Comparison of ENCODE assay signal across 16 cellular contexts in the genomic region with DNA sequence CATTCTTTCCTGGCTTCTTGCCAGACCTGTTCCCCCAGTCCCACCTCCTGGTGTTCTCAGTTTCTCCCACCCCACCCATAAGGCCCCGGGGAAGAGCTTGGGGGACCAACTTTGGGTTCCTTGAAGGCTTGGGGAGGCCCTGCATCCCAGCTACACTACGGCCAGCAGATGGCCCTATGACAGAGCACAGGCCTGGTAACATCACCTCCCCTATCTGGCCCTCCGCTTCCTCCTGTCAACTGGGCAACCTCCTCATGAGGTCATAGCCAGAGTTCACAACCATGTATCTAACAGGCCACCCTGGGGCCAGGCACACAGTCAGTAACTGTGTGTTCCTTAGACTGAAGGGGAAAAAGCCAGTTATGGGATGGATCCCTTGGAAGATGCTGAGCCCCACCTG. TPM values are rescaled to one million over a fixed set of nuclear protein-coding genes. Genes with fewer than 3 reads are reported as not detected.
DNase-seq lines count a peak whose midpoint lies in the region; ATAC-seq and TF ChIP-seq lines count a peak whose summit lies in the region.
"Had no signal": no experiment of that assay in that cellular context is flagged by ENCODE, and none has a peak within 500 bp of the region (broad histone marks: within the 10 kb centered on the region; RNA-seq: fewer than 3 reads in every experiment).

No MANE protein-coding gene starts in this region.

- H3K4me1 ChIP-seq in naive thymus-derived CD4-positive, alpha-beta T cell (ENCODE audit: control insufficient read depth in 2 of 2, insufficient read depth in 2 of 2, low read length in 2 of 2) = peaks cover 0 to 4% of the 10 kb centered on the region in 2 donors
- H3K4me1 ChIP-seq: Peyer's patch had no signal

- H3K9me3 ChIP-seq in naive thymus-derived CD4-positive, alpha-beta T cell (ENCODE audit: control insufficient read depth in 2 of 3, low read length in 3 of 3) = no peaks in the 10 kb centered on the region
- H3K9me3 ChIP-seq: heart right ventricle, Peyer's patch, thoracic aorta had no signal

- no peaks in the 10 kb centered on the region for H3K9me3 Mint-ChIP-seq in activated T-cell treated with anti-CD3 and anti-CD28 coated beads, Interleukin-2, amount 50 U/mL, for 24 hours
- H3K9me3 Mint-ChIP-seq in naive thymus-derived CD4-positive, alpha-beta T cell = no peaks in the 10 kb centered on the region
- H3K9me3 Mint-ChIP-seq in MCF 10A (ENCODE audit: unreplicated experiment) = no peaks in the 10 kb centered on the region
- H3K9me3 Mint-ChIP-seq: CD4-positive, CD25-positive, alpha-beta regulatory T cell; nephron had no signal

- no peak overlapping the region for H3K27ac Mint-ChIP-seq in activated T-cell treated with anti-CD3 and anti-CD28 coated beads, Interleukin-2, amount 50 U/mL, for 24 hours
- no peak overlapping the region for H3K27ac Mint-ChIP-seq in naive thymus-derived CD4-positive, alpha-beta T cell
- H3K27ac Mint-ChIP-seq in MCF 10A (ENCODE audit: low read depth, unreplicated experiment) = no peak overlapping the region
- H3K27ac Mint-ChIP-seq: CD4-positive, CD25-positive, alpha-beta regulatory T cell; nephron had no signal

- no peaks in the 10 kb centered on the region for H3K27me3 Mint-ChIP-seq in activated T-cell treated with anti-CD3 and anti-CD28 coated beads, Interleukin-2, amount 50 U/mL, for 24 hours
- no peaks in the 10 kb centered on the region for H3K27me3 Mint-ChIP-seq in naive thymus-derived CD4-positive, alpha-beta T cell
- no peaks in the 10 kb centered on the region for H3K27me3 Mint-ChIP-seq in MCF 10A (ENCODE audit: insufficient read depth, unreplicated experiment)
- H3K27me3 Mint-ChIP-seq: CD4-positive, CD25-positive, alpha-beta regulatory T cell had no signal

- CTCF ChIA-PET in AG04449 (lab: Yijun Ruan, JAX) = interaction anchor here (1.0 to 6.9 kb wide), 14 partner anchors 8 to 80 kb away, joined by 3 to 67 read pairs (median 6); a partner anchor contains a TSS
- CTCF ChIA-PET in naive thymus-derived CD4-positive, alpha-beta T cell (lab: Charles Lee) = no interaction called here
- CTCF ChIA-PET in MCF 10A (lab: Yijun Ruan, JAX) = interaction anchor here (0.8 to 1.3 kb wide), 3 partner anchors 20 to 46 kb away, joined by 3 to 4 read pairs (median 3); no protein-coding TSS in a partner anchor

- H3K27ac ChIP-seq in naive thymus-derived CD4-positive, alpha-beta T cell (ENCODE audit: low read depth, low read length) = no peak overlapping the region
- H3K27ac ChIP-seq: heart right ventricle, Peyer's patch, thoracic aorta had no signal

- intact Hi-C loops in naive thymus-derived CD4-positive, alpha-beta T cell (cut with micrococcal nuclease) = no loop called here
- intact Hi-C loops in MCF 10A (cut with micrococcal nuclease) = loop anchor here (2.0 to 10.0 kb wide), 2 partner anchors 45 to 75 kb away; no protein-coding TSS in a partner anchor

- BruUV-seq in MCF 10A (replicated peaks; lab: Mats Ljungman, UMichigan) = no TSS peak

- no peak for ATAC-seq in naive thymus-derived CD4-positive, alpha-beta T cell

- no peaks in the 10 kb centered on the region for H3K36me3 ChIP-seq in H7 (replicated peaks; ENCODE audit: control insufficient read depth, insufficient read depth, low read length)
- H3K36me3 ChIP-seq in naive thymus-derived CD4-positive, alpha-beta T cell (ENCODE audit: control insufficient read depth in 2 of 3, insufficient read depth in 3 of 3, low read length in 3 of 3) = no peaks in the 10 kb centered on the region
- H3K36me3 ChIP-seq: heart right ventricle, Peyer's patch, thoracic aorta had no signal

- no peak overlapping the region for H3K4me3 Mint-ChIP-seq in activated T-cell treated with anti-CD3 and anti-CD28 coated beads, Interleukin-2, amount 50 U/mL, for 24 hours
- no peak overlapping the region for H3K4me3 Mint-ChIP-seq in naive thymus-derived CD4-positive, alpha-beta T cell
- no peak overlapping the region for H3K4me3 Mint-ChIP-seq in MCF 10A (ENCODE audit: unreplicated experiment)
- H3K4me3 Mint-ChIP-seq: CD4-positive, CD25-positive, alpha-beta regulatory T cell; nephron had no signal

- POLR2A ChIA-PET in AG04449 (lab: Yijun Ruan, JAX) = no interaction called here
- POLR2A ChIA-PET in naive thymus-derived CD4-positive, alpha-beta T cell (lab: Charles Lee) = no interaction called here
- POLR2A ChIA-PET in MCF 10A (lab: Yijun Ruan, JAX) = no interaction called here

- no peak overlapping the region for H3K4me3 ChIP-seq in AG04449 (ENCODE audit: low read depth, low read length)
- no peak overlapping the region for H3K4me3 ChIP-seq in H7 (ENCODE audit: insufficient read depth, low read depth, low read length)
- H3K4me3 ChIP-seq in naive thymus-derived CD4-positive, alpha-beta T cell (ENCODE audit: low read length) = no peak overlapping the region
- H3K4me3 ChIP-seq: heart right ventricle, Peyer's patch, thoracic aorta had no signal

- no peaks in the 10 kb centered on the region for H3K36me3 Mint-ChIP-seq in activated T-cell treated with anti-CD3 and anti-CD28 coated beads, Interleukin-2, amount 50 U/mL, for 24 hours (ENCODE audit: low read depth)
- H3K36me3 Mint-ChIP-seq in naive thymus-derived CD4-positive, alpha-beta T cell = no peaks in the 10 kb centered on the region
- H3K36me3 Mint-ChIP-seq in MCF 10A (ENCODE audit: insufficient read depth, unreplicated experiment) = no peaks in the 10 kb centered on the region
- H3K36me3 Mint-ChIP-seq: CD4-positive, CD25-positive, alpha-beta regulatory T cell had no signal

- H3K4me1 Mint-ChIP-seq in activated T-cell treated with anti-CD3 and anti-CD28 coated beads, Interleukin-2, amount 50 U/mL, for 24 hours (ENCODE audit: low read depth) = peaks cover 6% of the 10 kb centered on the region
- H3K4me1 Mint-ChIP-seq in naive thymus-derived CD4-positive, alpha-beta T cell = peaks cover 0 to 5% (median 4%) of the 10 kb centered on the region in 7 donors
- H3K4me1 Mint-ChIP-seq in MCF 10A (ENCODE audit: insufficient read depth, unreplicated experiment) = no peaks in the 10 kb centered on the region

- no peaks in the 10 kb centered on the region for H3K27me3 ChIP-seq in H7 (ENCODE audit: control insufficient read depth, insufficient read depth, low read length)
- H3K27me3 ChIP-seq in naive thymus-derived CD4-positive, alpha-beta T cell (ENCODE audit: control insufficient read depth in 2 of 2, insufficient read depth in 2 of 2, low read length in 2 of 2) = no peaks in the 10 kb centered on the region
- H3K27me3 ChIP-seq: heart right ventricle, Peyer's patch had no signal

- DNase-seq in AG04449 (ENCODE audit: low read depth, low spot score) (no peak), H7 (peak; percentile 82), SKM-1 (lab: John Stamatoyannopoulos, UW; ENCODE audit: unreplicated experiment) (peak; percentile 17), fibroblast of peridontal ligament (ENCODE audit: extremely low read depth) (peak; percentile 8), NOMO-1 treated with dmso at 0.1 percent for 144 hours (lab: John Stamatoyannopoulos, UW; ENCODE audit: unreplicated experiment) (no peak), MCF 10A (ENCODE audit: unreplicated experiment) (no peak)
- no peak for DNase-seq in activated T-cell treated with anti-CD3 and anti-CD28 coated beads, Interleukin-2, amount 50 U/mL, for 24 hours
- no peak for DNase-seq in naive thymus-derived CD4-positive, alpha-beta T cell
- DNase-seq: CD4-positive, CD25-positive, alpha-beta regulatory T cell; central memory CD4-positive, alpha-beta T cell; heart right ventricle; KG1; Peyer's patch; stimulated activated CD4-positive, alpha-beta T cell treated with anti-CD3 and anti-CD28 coated beads, Interleukin-4, amount 100 ng/mL, for 1 hour had no signal

- peak; percentile 39 for TF ChIP-seq CTCF in AG04449 (IDR thresholded peaks at IDR 0.05; ENCODE audit: insufficient read depth, low read length, missing control alignments)
- no peak for TF ChIP-seq CTCF in MCF 10A (IDR thresholded peaks at IDR 0.05; ENCODE audit: unreplicated experiment)

RNA-seq across cellular contexts. Expression of a gene that starts 31.4 kb away (rescaled TPM):
- 0.52 and 1.4 TPM in 2 replicates for total RNA-seq in H7 (2014; rRNA removed; shearing (Covaris generic))
- 1 to 10 TPM in 3 of 5 experiments, under 1 TPM in 2; 0.53 to 2.0 (median 1.2) TPM for total RNA-seq in naive thymus-derived CD4-positive, alpha-beta T cell
- under 1 TPM; 0.41 to 0.43 TPM for polyA plus RNA-seq in naive thymus-derived CD4-positive, alpha-beta T cell
- 0.20 and 1.1 TPM in 2 replicates for total RNA-seq in MCF 10A (2022)

RNA-seq across cellular contexts. Expression of a gene that starts 43.7 kb away (rescaled TPM):
- 101 and 103 TPM in 2 replicates for total RNA-seq in H7 (2014; rRNA removed; shearing (Covaris generic))
- total RNA-seq in naive thymus-derived CD4-positive, alpha-beta T cell = 100 to 1,000 TPM in 3 of 5 experiments, 10 to 100 TPM in 2; 97.4 to 135 (median 108) TPM
- 100 to 1,000 TPM; 121 to 154 TPM for polyA plus RNA-seq in naive thymus-derived CD4-positive, alpha-beta T cell
- 69.5 and 85.1 TPM in 2 replicates for total RNA-seq in MCF 10A (2022)

RNA-seq across cellular contexts. Expression of a gene that starts 52.2 kb away (rescaled TPM):
- 60.0 and 66.4 TPM in 2 replicates for total RNA-seq in H7 (2014; rRNA removed; shearing (Covaris generic))
- 10 to 100 TPM; 39.6 to 54.7 (median 48.8) TPM for total RNA-seq in naive thymus-derived CD4-positive, alpha-beta T cell
- 10 to 100 TPM; 37.7 to 46.0 TPM for polyA plus RNA-seq in naive thymus-derived CD4-positive, alpha-beta T cell
- total RNA-seq in MCF 10A (2022) = 33.8 and 39.5 TPM in 2 replicates

Comparison
In these comparisons a context has a peak if more than half of its experiments do, and no peak if none do; other contexts are left out.
1. DNase-seq: peak in H7 (single experiment), SKM-1 (single experiment) and fibroblast of peridontal ligament (single experiment); none in AG04449 (single experiment), activated T-cell treated with anti-CD3 and anti-CD28 coated beads, Interleukin-2, amount 50 U/mL, for 24 hours (single experiment), NOMO-1 treated with dmso at 0.1 percent for 144 hours (single experiment), naive thymus-derived CD4-positive, alpha-beta T cell (0 of 9) and MCF 10A (single experiment).